In the genomic region with DNA sequence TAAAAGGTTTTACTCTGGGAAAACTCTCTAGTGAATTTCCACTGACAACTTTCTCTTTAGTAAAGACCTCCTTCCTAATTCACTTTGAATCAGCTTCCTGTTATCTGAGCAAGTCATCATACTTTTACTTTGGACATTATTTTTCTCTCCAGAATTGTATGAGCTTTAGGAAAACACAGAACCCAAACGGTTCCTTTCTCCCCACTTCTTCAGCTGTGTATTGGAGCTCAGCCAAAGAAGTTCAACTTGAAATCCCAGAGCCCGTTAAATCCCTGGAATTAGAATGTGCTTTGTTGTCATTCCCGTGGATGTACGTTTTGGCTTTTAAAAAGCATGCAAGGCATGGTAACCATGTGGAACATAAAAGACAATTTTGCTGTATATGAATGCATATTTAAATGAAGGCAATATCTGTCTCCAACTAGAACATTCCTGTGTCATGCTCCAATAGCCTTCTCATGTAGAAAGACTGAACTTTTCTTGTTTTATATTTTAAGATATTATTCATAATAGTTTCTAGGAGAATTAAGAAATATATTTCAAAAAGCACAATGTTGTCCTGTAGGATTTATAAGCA, we compare ENCODE assay signal across 16 cellular contexts. TPM values are rescaled to one million over a fixed set of nuclear protein-coding genes. Genes with fewer than 3 reads are reported as not detected.
DNase-seq lines count a peak whose midpoint lies in the region; ATAC-seq and TF ChIP-seq lines count a peak whose summit lies in the region.
"Had no signal": no experiment of that assay in that cellular context is flagged by ENCODE, and none has a peak within 500 bp of the region (broad histone marks: within the 10 kb centered on the region; RNA-seq: fewer than 3 reads in every experiment).

No MANE protein-coding gene starts in this region.

- TF ChIP-seq CTCF in retinal pigment epithelial cell (conservative IDR thresholded peaks at IDR 0.05; ENCODE audit: low read depth, low read length), result no peak

- no peak for ATAC-seq in GM18502 (IDR thresholded peaks at IDR 0.05; ENCODE audit: poor library complexity, unreplicated experiment)
- no peak for ATAC-seq in HG02973 (IDR thresholded peaks at IDR 0.05; ENCODE audit: unreplicated experiment)
- ATAC-seq: pancreas had no signal

- H3K4me3 ChIP-seq in retinal pigment epithelial cell (ENCODE audit: low read length), result no peak overlapping the region
- H3K4me3 ChIP-seq: BLaER1, pancreas had no signal

- DNase-seq in EL (peak; percentile 7), RPMI7951 (ENCODE audit: low read depth) (peak; percentile 20), fibroblast of peridontal ligament (ENCODE audit: extremely low read depth) (peak; percentile 45), retinal pigment epithelial cell (ENCODE audit: low read depth) (peak; percentile 14)
- no peak for DNase-seq in stimulated activated CD4-positive, alpha-beta T cell treated with anti-CD3 and anti-CD28 coated beads, Interleukin-4, amount 100 ng/mL, for 1 hour
- DNase-seq: activated CD4-positive, alpha-beta T cell treated with anti-CD3 and anti-CD28 coated beads, Interleukin-2, amount 10 ng/mL, durations not matched to agents 7 days and 5 days; activated naive CD4-positive, alpha-beta T cell treated with anti-CD3 and anti-CD28 coated beads, Interleukin-2, amount 50 U/mL, for 16 hours; DMS153; glutamatergic neuron; NCI-H1436; NCI-H2227 treated with DMSO at 0.1 percent for 48 hours; pancreas; stimulated activated CD4-positive, alpha-beta T cell treated with anti-CD3 and anti-CD28 coated beads, Interleukin-12 subunit alpha, Interleukin-12 subunit beta, amount 100 ng/mL, for 4 hours had no signal

RNA-seq across cellular contexts. Expression of a gene that starts 46.5 kb away (rescaled TPM):
- total RNA-seq in RPMI7951 (2014; rRNA removed; shearing (Covaris generic)), result 1.1 and 1.4 TPM in 2 replicates
- total RNA-seq: activated CD4-positive, alpha-beta T cell treated with anti-CD3 and anti-CD28 coated beads, Interleukin-2, amount 10 ng/mL, durations not matched to agents 7 days and 5 days had no signal
